Comparison of ENCODE assay signal across 8 cellular contexts in the genomic region with DNA sequence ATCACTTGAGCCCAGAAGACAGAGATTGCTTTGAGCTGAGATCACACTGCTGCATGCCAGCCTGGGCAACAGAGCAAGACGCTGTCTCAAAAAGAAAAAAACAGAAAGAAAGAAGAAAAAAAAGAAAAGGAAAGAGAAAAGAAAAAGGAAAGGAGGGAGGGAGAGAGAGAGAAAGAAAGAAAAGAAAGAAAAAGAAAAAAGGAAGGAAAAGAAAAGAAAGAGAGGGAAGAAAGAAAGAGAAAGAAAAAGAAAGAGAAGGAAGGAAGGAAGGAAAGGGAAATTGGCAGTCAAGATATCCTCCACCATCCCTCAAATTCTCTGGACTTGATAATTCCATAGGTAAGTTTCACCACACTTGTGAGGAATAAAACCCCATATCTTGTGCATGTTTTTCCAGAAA.
"Had no signal": no experiment of that assay in that cellular context is flagged by ENCODE, and none has a peak within 500 bp of the region (broad histone marks: within the 10 kb centered on the region; RNA-seq: fewer than 3 reads in every experiment).

No MANE protein-coding gene starts in this region.

- ATAC-seq: HCT116 had no signal

- DNase-seq: GM23248, GOT3, H7, IMR-90, KBM-7 had no signal

- H3K36me3 ChIP-seq: HAP-1 had no signal

- H3K4me1 ChIP-seq: HAP-1 had no signal

- H3K4me3 ChIP-seq: GM23248, HAP-1 had no signal

- H3K9me3 ChIP-seq: HAP-1 had no signal

- FAIRE-seq: HTR-8/SVneo had no signal

- H3K9ac ChIP-seq: GM23248 had no signal

- H3K27ac ChIP-seq: GM23248 had no signal

- H2AFZ ChIP-seq: GM23248 had no signal
